Comparison of ENCODE assay signal across 11 cellular contexts in the genomic region with DNA sequence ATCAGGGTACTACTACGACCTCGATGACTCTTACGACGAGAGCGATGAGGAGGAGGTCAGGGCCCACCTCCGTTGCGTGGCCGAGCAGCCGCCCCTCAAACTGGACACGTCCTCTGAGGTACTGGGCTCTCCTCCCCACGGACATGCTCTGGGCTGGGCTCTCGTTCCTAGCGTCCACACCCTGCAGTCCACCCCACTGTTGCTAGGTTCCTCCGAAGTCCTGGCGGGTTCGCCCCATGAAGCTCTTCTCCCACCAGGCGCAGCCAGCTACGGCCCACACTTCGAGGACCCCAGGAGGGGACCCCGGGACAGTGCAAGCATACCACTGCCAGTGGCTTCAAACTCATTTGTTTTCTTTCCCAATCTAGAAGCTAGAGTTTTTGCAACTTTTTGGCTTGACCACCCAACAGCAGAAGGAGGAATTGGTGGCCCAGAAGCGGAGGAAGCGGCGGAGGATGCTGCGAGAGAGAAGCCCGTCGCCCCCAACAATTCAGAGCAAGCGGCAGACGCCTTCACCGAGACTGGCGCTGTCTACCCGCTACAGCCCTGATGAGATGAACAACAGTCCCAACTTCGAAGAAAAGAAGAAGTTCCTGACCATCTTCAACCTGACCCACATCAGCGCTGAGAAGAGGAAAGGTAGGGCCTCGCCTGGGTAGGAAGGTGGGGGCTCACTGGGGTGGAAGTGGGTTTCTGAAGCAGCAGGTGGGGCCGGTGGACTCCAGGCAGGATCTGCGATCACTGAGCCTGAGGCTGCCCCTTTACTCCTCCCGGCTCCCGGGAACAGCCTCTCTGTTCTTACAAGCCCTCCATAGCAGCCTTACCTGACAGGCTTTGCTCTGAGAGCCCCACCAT. TPM values are rescaled to one million over a fixed set of nuclear protein-coding genes. Genes with fewer than 3 reads are reported as not detected.
DNase-seq lines count a peak whose midpoint lies in the region; ATAC-seq and TF ChIP-seq lines count a peak whose summit lies in the region.
"Had no signal": no experiment of that assay in that cellular context is flagged by ENCODE, and none has a peak within 500 bp of the region (broad histone marks: within the 10 kb centered on the region; RNA-seq: fewer than 3 reads in every experiment).

No MANE protein-coding gene starts in this region.

- WGBS in ectodermal cell, 2 experiments, result 95% methylated on average over 38 of the region's 38 CpGs
- 94% methylated on average over 38 of the region's 38 CpGs for WGBS in sigmoid colon, 2 donors

- H3K4me2 ChIP-seq in OCI-LY1 (ENCODE audit: low read length), result no peak overlapping the region

- no peaks in the 10 kb centered on the region for H4K20me1 ChIP-seq in OCI-LY1 (ENCODE audit: insufficient read depth, low read length)

- no peak overlapping the region for H3K4me3 ChIP-seq in OCI-LY1 (ENCODE audit: low read depth, low read length, poor library complexity, severe bottlenecking)
- H3K4me3 ChIP-seq in ectodermal cell (ENCODE audit: insufficient read depth, low read depth, low read length), result no peak overlapping the region
- no peak overlapping the region for H3K4me3 ChIP-seq in mucosa of descending colon
- no peak overlapping the region for H3K4me3 ChIP-seq in sigmoid colon
- H3K4me3 ChIP-seq: HAP-1 had no signal

- TF ChIP-seq EP300 in sigmoid colon (IDR thresholded peaks at IDR 0.05), result no peak

- H3K36me3 ChIP-seq in OCI-LY1 (ENCODE audit: insufficient read depth, low read length) (peaks cover 95% of the 10 kb centered on the region), ectodermal cell (ENCODE audit: control insufficient read depth, insufficient read depth, low read length) (peaks cover 10% of the 10 kb centered on the region), mucosa of descending colon (ENCODE audit: low read depth) (peaks cover 20% of the 10 kb centered on the region), sigmoid colon (peaks cover 54 to 93% (median 69%) of the 10 kb centered on the region in 4 donors)

- H3K9me3 ChIP-seq in OCI-LY1 (ENCODE audit: low read length) (no peaks in the 10 kb centered on the region), ectodermal cell (ENCODE audit: control insufficient read depth, low read length) (no peaks in the 10 kb centered on the region), mucosa of descending colon (no peaks in the 10 kb centered on the region), sigmoid colon (no peaks in the 10 kb centered on the region)
- H3K9me3 ChIP-seq: HAP-1 had no signal

- H3K27me3 ChIP-seq in OCI-LY1 (ENCODE audit: insufficient read depth, low read length), result no peaks in the 10 kb centered on the region
- H3K27me3 ChIP-seq in ectodermal cell (ENCODE audit: control insufficient read depth, insufficient read depth, low read length, poor library complexity, severe bottlenecking), result no peaks in the 10 kb centered on the region
- H3K27me3 ChIP-seq in sigmoid colon, result no peaks in the 10 kb centered on the region

- no peaks in the 10 kb centered on the region for H3K9me2 ChIP-seq in OCI-LY1 (ENCODE audit: low read depth, low read length)

- no peak for ATAC-seq in mucosa of descending colon
- ATAC-seq in GM18520 (IDR thresholded peaks at IDR 0.05; ENCODE audit: unreplicated experiment), result no peak
- ATAC-seq in GM19324 (IDR thresholded peaks at IDR 0.05; ENCODE audit: low FRiP score, unreplicated experiment), result no peak

- no peaks in the 10 kb centered on the region for H3F3A ChIP-seq in OCI-LY1 (ENCODE audit: insufficient read depth, low read length)

- H3K79me2 ChIP-seq in OCI-LY1 (ENCODE audit: insufficient read depth, low read length), result no peaks in the 10 kb centered on the region

- no peaks in the 10 kb centered on the region for H3K4me1 ChIP-seq in OCI-LY1 (ENCODE audit: insufficient read depth, low read length, severe bottlenecking)
- H3K4me1 ChIP-seq in ectodermal cell (ENCODE audit: control insufficient read depth, insufficient read depth, low read length), result peaks cover 34% of the 10 kb centered on the region
- H3K4me1 ChIP-seq in mucosa of descending colon (ENCODE audit: low read depth), result no peaks in the 10 kb centered on the region
- peaks cover 0 to 11% (median 9%) of the 10 kb centered on the region in 4 donors for H3K4me1 ChIP-seq in sigmoid colon
- H3K4me1 ChIP-seq: HAP-1 had no signal

- TF ChIP-seq POLR2A in sigmoid colon (IDR thresholded peaks at IDR 0.05), result no peak

- DNase-seq in mucosa of descending colon, result peak in 2 of 3 donors; percentile 16 to 33
- DNase-seq in sigmoid colon, result peak; percentile 56
- DNase-seq in inferior parietal cortex (ENCODE audit: extremely low spot score), result no peak
- no peak for DNase-seq in NCI-H1105 treated with DMSO at 0.1 percent for 48 hours (lab: John Stamatoyannopoulos, UW)
- DNase-seq: NCI-H748 treated with DMSO at 0.1 percent for 48 hours, RPMI8226 had no signal

- intact Hi-C loops in mucosa of descending colon (cut with DNase I, micrococcal nuclease), result no loop called here
- intact Hi-C loops in sigmoid colon (cut with DNase I), result no loop called here

- peak overlapping the region; percentile 36 for H3K27ac ChIP-seq in OCI-LY1 (ENCODE audit: low read depth, low read length, poor library complexity, severe bottlenecking)
- peak overlapping the region; percentile 90 for H3K27ac ChIP-seq in ectodermal cell (ENCODE audit: insufficient read depth, low read depth, low read length, poor library complexity, severe bottlenecking)
- H3K27ac ChIP-seq in sigmoid colon, result peak overlapping the region in 3 of 4 donors; percentile 30 to 62 (median 40)

- no peak for TF ChIP-seq CTCF in OCI-LY1 (IDR thresholded peaks at IDR 0.05; ENCODE audit: low read length)
- no peak for TF ChIP-seq CTCF in mucosa of descending colon (IDR thresholded peaks at IDR 0.05)
- TF ChIP-seq CTCF in sigmoid colon (IDR thresholded peaks at IDR 0.05), result no peak

- H2AFZ ChIP-seq in OCI-LY1 (ENCODE audit: low read length), result no peak overlapping the region

- H3K9ac ChIP-seq in OCI-LY1 (ENCODE audit: low read length), result no peak overlapping the region

RNA-seq across cellular contexts. Expression of gene GINS2, which starts 25.6 kb away (rescaled TPM):
- 54.2 TPM for polyA plus RNA-seq in ectodermal cell (2013, experiment 1 of 4)
- polyA plus RNA-seq in ectodermal cell (2013, experiment 2 of 4), result 54.0 TPM
- polyA plus RNA-seq in ectodermal cell (2013, experiment 3 of 4), result 43.2 TPM
- polyA plus RNA-seq in ectodermal cell (2013, experiment 4 of 4), result 41.8 TPM
- total RNA-seq in mucosa of descending colon, result 10 to 100 TPM in 1 of 3 donors, 1 to 10 TPM in 2; 1.2 to 11.8 (median 5.4) TPM
- total RNA-seq in sigmoid colon, result under 1 TPM in 3 of 4 donors, not detected in 1; 0.16 to 0.54 (median 0.36) TPM
- 1 to 10 TPM; 1.8 to 9.6 (median 5.3) TPM for polyA plus RNA-seq in sigmoid colon

RNA-seq across cellular contexts. Expression of gene GSE1, which starts 50.1 kb away (rescaled TPM):
- 22.2 TPM for polyA plus RNA-seq in ectodermal cell (2013, experiment 1 of 4)
- polyA plus RNA-seq in ectodermal cell (2013, experiment 2 of 4), result 29.1 TPM
- 22.7 TPM for polyA plus RNA-seq in ectodermal cell (2013, experiment 3 of 4)
- polyA plus RNA-seq in ectodermal cell (2013, experiment 4 of 4), result 23.8 TPM
- 100 to 1,000 TPM; 107 to 122 (median 107) TPM for total RNA-seq in mucosa of descending colon
- 10 to 100 TPM; 30.8 to 76.7 (median 47.3) TPM for total RNA-seq in sigmoid colon
- 10 to 100 TPM; 12.0 to 49.5 (median 19.4) TPM for polyA plus RNA-seq in sigmoid colon

Comparison
In these comparisons a context has a peak if more than half of its experiments do, and no peak if none do; other contexts are left out.
1. H3K27ac ChIP-seq: peak in every context shown above with its lines; median percentile 90 in ectodermal cell; 40 in sigmoid colon; 36 in OCI-LY1.
2. DNase-seq: peak in mucosa of descending colon (2 of 3) and sigmoid colon (single experiment); none in inferior parietal cortex (single experiment) and NCI-H1105 treated with DMSO at 0.1 percent for 48 hours (single experiment).